23 cellular contexts compared by ENCODE assay signal in the genomic region with DNA sequence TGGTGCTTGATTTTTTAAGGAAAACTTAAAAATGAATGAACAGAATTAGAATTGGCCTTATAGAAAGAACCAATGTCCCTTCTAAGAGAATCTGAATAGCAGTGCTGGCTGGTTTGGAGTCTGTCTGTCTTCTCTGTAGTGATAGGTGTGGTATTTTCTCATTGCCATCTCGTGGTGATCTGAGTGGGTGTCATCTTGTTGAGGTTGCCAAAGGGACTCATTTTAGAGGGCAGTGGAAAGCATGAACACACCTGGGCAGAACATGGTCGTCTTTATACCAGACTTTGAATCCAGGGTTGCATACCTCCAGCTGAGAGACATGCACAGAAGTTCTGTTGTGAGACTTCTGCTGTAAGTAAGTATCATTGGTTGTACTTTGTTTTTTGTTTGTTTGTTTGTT. TPM values are rescaled to one million over a fixed set of nuclear protein-coding genes. Genes with fewer than 3 reads are reported as not detected.
DNase-seq lines count a peak whose midpoint lies in the region; ATAC-seq and TF ChIP-seq lines count a peak whose summit lies in the region.
"Had no signal": no experiment of that assay in that cellular context is flagged by ENCODE, and none has a peak within 500 bp of the region (broad histone marks: within the 10 kb centered on the region; RNA-seq: fewer than 3 reads in every experiment).

No MANE protein-coding gene starts in this region.

- H3K36me3 ChIP-seq in trophoblast cell (ENCODE audit: control insufficient read depth in 1 of 2, insufficient read depth in 2 of 2, low read length in 2 of 2) = no peaks in the 10 kb centered on the region
- H3K36me3 ChIP-seq: MG63 had no signal

- H2BK5ac ChIP-seq in trophoblast cell (ENCODE audit: low read depth, low read length, poor library complexity) = no peak overlapping the region

- H3K9ac ChIP-seq in trophoblast cell (ENCODE audit: low read length) = no peak overlapping the region

- H3K18ac ChIP-seq in trophoblast cell (ENCODE audit: low read length) = no peak overlapping the region

- H3K23ac ChIP-seq in trophoblast cell (ENCODE audit: low read length) = no peak overlapping the region

- H3K79me1 ChIP-seq in trophoblast cell (ENCODE audit: low read length) = no peaks in the 10 kb centered on the region

- no peak overlapping the region for H4K91ac ChIP-seq in trophoblast cell (ENCODE audit: low read depth, low read length)

- WGBS in trophoblast cell (ENCODE audit: extremely low coverage, insufficient coverage, insufficient read length) = no CpG with 5 or more reads among the region's 2 CpGs

- no peak overlapping the region for H2BK120ac ChIP-seq in trophoblast cell (ENCODE audit: insufficient read depth, low read length, poor library complexity)

- no peaks in the 10 kb centered on the region for H3K27me3 Mint-ChIP-seq in activated CD4-positive, alpha-beta memory T cell treated with anti-CD3 and anti-CD28 coated beads for 36 hours
- H3K27me3 Mint-ChIP-seq in activated CD4-positive, alpha-beta memory T cell treated with anti-CD3 and anti-CD28 coated beads, Interleukin-2, amount 10 ng/mL, durations not matched to agents 7 days and 5 days = no peaks in the 10 kb centered on the region
- H3K27me3 Mint-ChIP-seq in CD4-positive, alpha-beta T cell = no peaks in the 10 kb centered on the region
- no peaks in the 10 kb centered on the region for H3K27me3 Mint-ChIP-seq in activated T-helper 17 cell treated with anti-CD3 and anti-CD28 coated beads, Interleukin-2, amount 50 U/mL, for 72 hours

- no peak overlapping the region for H3K27ac ChIP-seq in CD4-positive, alpha-beta T cell (ENCODE audit: low read depth, low read length)
- H3K27ac ChIP-seq in trophoblast cell (ENCODE audit: low read depth, low read length) = no peak overlapping the region
- H3K27ac ChIP-seq: HL-60 had no signal

- no peak overlapping the region for H2AK5ac ChIP-seq in trophoblast cell (ENCODE audit: low read length)

- H3K27ac Mint-ChIP-seq in activated CD4-positive, alpha-beta memory T cell treated with anti-CD3 and anti-CD28 coated beads for 36 hours = peak overlapping the region; percentile 1
- H3K27ac Mint-ChIP-seq in activated CD4-positive, alpha-beta memory T cell treated with anti-CD3 and anti-CD28 coated beads, Interleukin-2, amount 10 ng/mL, durations not matched to agents 7 days and 5 days = no peak overlapping the region
- no peak overlapping the region for H3K27ac Mint-ChIP-seq in CD4-positive, alpha-beta T cell
- peak overlapping the region; percentile 4 for H3K27ac Mint-ChIP-seq in activated T-helper 17 cell treated with anti-CD3 and anti-CD28 coated beads, Interleukin-2, amount 50 U/mL, for 72 hours

- peaks cover 75% of the 10 kb centered on the region for H3K4me1 Mint-ChIP-seq in activated CD4-positive, alpha-beta memory T cell treated with anti-CD3 and anti-CD28 coated beads for 36 hours (ENCODE audit: low read depth)
- H3K4me1 Mint-ChIP-seq in activated CD4-positive, alpha-beta memory T cell treated with anti-CD3 and anti-CD28 coated beads, Interleukin-2, amount 10 ng/mL, durations not matched to agents 7 days and 5 days = peaks cover 28% of the 10 kb centered on the region
- peaks cover 91% of the 10 kb centered on the region for H3K4me1 Mint-ChIP-seq in CD4-positive, alpha-beta T cell (ENCODE audit: low read depth)
- H3K4me1 Mint-ChIP-seq in activated T-helper 17 cell treated with anti-CD3 and anti-CD28 coated beads, Interleukin-2, amount 50 U/mL, for 72 hours = peaks cover 53% of the 10 kb centered on the region

- POLR2A ChIA-PET in activated CD4-positive, alpha-beta memory T cell treated with anti-CD3 and anti-CD28 coated beads for 36 hours (lab: Charles Lee) = no interaction called here
- POLR2A ChIA-PET in activated CD4-positive, alpha-beta memory T cell treated with anti-CD3 and anti-CD28 coated beads, Interleukin-2, amount 10 ng/mL, durations not matched to agents 7 days and 5 days (lab: Charles Lee) = no interaction called here
- POLR2A ChIA-PET in CD4-positive, alpha-beta T cell (lab: Charles Lee) = interaction anchor here (0.7 kb wide), 1 partner anchor 16 kb away, joined by 3 read pairs; no protein-coding TSS in a partner anchor

- no peak overlapping the region for H3K4me3 Mint-ChIP-seq in activated CD4-positive, alpha-beta memory T cell treated with anti-CD3 and anti-CD28 coated beads for 36 hours
- no peak overlapping the region for H3K4me3 Mint-ChIP-seq in activated CD4-positive, alpha-beta memory T cell treated with anti-CD3 and anti-CD28 coated beads, Interleukin-2, amount 10 ng/mL, durations not matched to agents 7 days and 5 days
- H3K4me3 Mint-ChIP-seq in CD4-positive, alpha-beta T cell = peak overlapping the region; percentile 40
- peak overlapping the region; percentile 31 for H3K4me3 Mint-ChIP-seq in activated T-helper 17 cell treated with anti-CD3 and anti-CD28 coated beads, Interleukin-2, amount 50 U/mL, for 72 hours
- H3K4me3 Mint-ChIP-seq: CD14-positive monocyte had no signal

- no peaks in the 10 kb centered on the region for H3K9me3 ChIP-seq in CD4-positive, alpha-beta T cell (ENCODE audit: control insufficient read depth, low read length)
- no peaks in the 10 kb centered on the region for H3K9me3 ChIP-seq in trophoblast cell (ENCODE audit: insufficient read depth, low read depth, low read length)
- H3K9me3 ChIP-seq: MG63 had no signal

- peaks cover 2% of the 10 kb centered on the region for H3K36me3 Mint-ChIP-seq in activated CD4-positive, alpha-beta memory T cell treated with anti-CD3 and anti-CD28 coated beads for 36 hours
- H3K36me3 Mint-ChIP-seq in activated CD4-positive, alpha-beta memory T cell treated with anti-CD3 and anti-CD28 coated beads, Interleukin-2, amount 10 ng/mL, durations not matched to agents 7 days and 5 days (ENCODE audit: low read depth) = peaks cover 31% of the 10 kb centered on the region
- H3K36me3 Mint-ChIP-seq in CD4-positive, alpha-beta T cell (ENCODE audit: low read depth) = peaks cover 37% of the 10 kb centered on the region
- peaks cover 17% of the 10 kb centered on the region for H3K36me3 Mint-ChIP-seq in activated T-helper 17 cell treated with anti-CD3 and anti-CD28 coated beads, Interleukin-2, amount 50 U/mL, for 72 hours (ENCODE audit: low read depth)

- no peak overlapping the region for H4K8ac ChIP-seq in trophoblast cell (ENCODE audit: low read depth, low read length)

- no peak overlapping the region for H3K4me2 ChIP-seq in trophoblast cell (ENCODE audit: low read length)

- CTCF ChIA-PET in activated CD4-positive, alpha-beta memory T cell treated with anti-CD3 and anti-CD28 coated beads for 36 hours (lab: Charles Lee) = interaction anchor here (1.5 kb wide), 1 partner anchor 139 kb away, joined by 3 read pairs; no protein-coding TSS in a partner anchor
- CTCF ChIA-PET in activated CD4-positive, alpha-beta memory T cell treated with anti-CD3 and anti-CD28 coated beads, Interleukin-2, amount 10 ng/mL, durations not matched to agents 7 days and 5 days (lab: Charles Lee) = no interaction called here
- CTCF ChIA-PET in CD4-positive, alpha-beta T cell (lab: Charles Lee) = no interaction called here

- no peak for ATAC-seq in CD4-positive, alpha-beta T cell (ENCODE audit: poor library complexity)
- ATAC-seq in activated T-helper 17 cell treated with anti-CD3 and anti-CD28 coated beads, Interleukin-2, amount 50 U/mL, for 72 hours (replicated peaks) = peak; percentile 39

- no peak overlapping the region for H2BK12ac ChIP-seq in trophoblast cell (ENCODE audit: low read length)

- H3K14ac ChIP-seq in trophoblast cell (ENCODE audit: low read length) = no peak overlapping the region

- no peak overlapping the region for H2AFZ ChIP-seq in trophoblast cell (ENCODE audit: insufficient read depth, low read length, poor library complexity)

- no peaks in the 10 kb centered on the region for H3K9me3 Mint-ChIP-seq in activated CD4-positive, alpha-beta memory T cell treated with anti-CD3 and anti-CD28 coated beads for 36 hours
- H3K9me3 Mint-ChIP-seq in activated CD4-positive, alpha-beta memory T cell treated with anti-CD3 and anti-CD28 coated beads, Interleukin-2, amount 10 ng/mL, durations not matched to agents 7 days and 5 days = no peaks in the 10 kb centered on the region
- H3K9me3 Mint-ChIP-seq in CD4-positive, alpha-beta T cell = no peaks in the 10 kb centered on the region
- H3K9me3 Mint-ChIP-seq in activated T-helper 17 cell treated with anti-CD3 and anti-CD28 coated beads, Interleukin-2, amount 50 U/mL, for 72 hours = no peaks in the 10 kb centered on the region

- peak overlapping the region; percentile 97 for H3K4ac ChIP-seq in trophoblast cell (ENCODE audit: low read depth, low read length)

- peaks cover 13 to 16% of the 10 kb centered on the region in 2 experiments for H3K4me1 ChIP-seq in trophoblast cell (ENCODE audit: control insufficient read depth in 1 of 2, insufficient read depth in 2 of 2, low read length in 2 of 2)

- H3K79me2 ChIP-seq in trophoblast cell (ENCODE audit: control insufficient read depth, insufficient read depth, low read length, poor library complexity) = peaks cover 27% of the 10 kb centered on the region

- H3K4me3 ChIP-seq in trophoblast cell (ENCODE audit: low read depth, low read length) = no peak overlapping the region
- H3K4me3 ChIP-seq: MG63 had no signal

- no peak for TF ChIP-seq CTCF in CD4-positive, alpha-beta T cell (IDR thresholded peaks at IDR 0.05)

- H3K27me3 ChIP-seq in CD4-positive, alpha-beta T cell (ENCODE audit: control insufficient read depth, insufficient read depth, low read length) = no peaks in the 10 kb centered on the region
- H3K27me3 ChIP-seq in trophoblast cell (ENCODE audit: insufficient read depth, low read length) = no peaks in the 10 kb centered on the region
- H3K27me3 ChIP-seq: MG63 had no signal

- H4K12ac ChIP-seq in trophoblast cell (ENCODE audit: low read depth, low read length) = no peak overlapping the region

- no peak for DNase-seq in activated CD4-positive, alpha-beta memory T cell treated with anti-CD3 and anti-CD28 coated beads for 36 hours
- no peak for DNase-seq in activated CD4-positive, alpha-beta memory T cell treated with anti-CD3 and anti-CD28 coated beads, Interleukin-2, amount 10 ng/mL, durations not matched to agents 7 days and 5 days
- no peak for DNase-seq in CD4-positive, alpha-beta T cell
- DNase-seq in trophoblast cell = no peak
- no peak for DNase-seq in stimulated activated CD4-positive, alpha-beta T cell treated with anti-CD3 and anti-CD28 coated beads, Interleukin-12 subunit alpha, Interleukin-12 subunit beta, amount 100 ng/mL, for 4 hours
- DNase-seq in cerebellar cortex (ENCODE audit: low spot score) = no peak
- DNase-seq in stimulated activated CD4-positive, alpha-beta T cell treated with anti-CD3 and anti-CD28 coated beads, Interleukin-2, amount 100 ng/mL, for 48 hours = no peak
- DNase-seq: 8988T; COR-L47; DMS 273 treated with DMSO at 0.1 percent for 48 hours; DND-41; Kasumi-1; MG63; NCI-H1092; NCI-H1436 treated with DMSO at 0.1 percent for 48 hours; NCI-H2029; NCI-H2171 treated with DMSO at 0.1 percent for 48 hours; NCI-H446 treated with DMSO at 0.1 percent for 48 hours; NK-92 treated with Interleukin-12 subunit alpha and Interleukin-12 subunit beta, amount 100 ng/mL, for 24 hours; Right ventricle myocardium superior had no signal

- intact Hi-C loops in activated CD4-positive, alpha-beta memory T cell treated with anti-CD3 and anti-CD28 coated beads for 36 hours (cut with micrococcal nuclease) = no loop called here
- intact Hi-C loops in CD4-positive, alpha-beta T cell (cut with DNase I, micrococcal nuclease) = loop anchor here in 1 of 2 experiments (2.0 kb wide), 1 partner anchor 14 kb away; no protein-coding TSS in a partner anchor

RNA-seq across cellular contexts. Expression of gene CUL1, which starts 15.8 kb away (rescaled TPM):
- total RNA-seq in activated CD4-positive, alpha-beta memory T cell treated with anti-CD3 and anti-CD28 coated beads for 36 hours = 10 to 100 TPM; 64.7 to 69.6 TPM
- total RNA-seq in activated CD4-positive, alpha-beta memory T cell treated with anti-CD3 and anti-CD28 coated beads, Interleukin-2, amount 10 ng/mL, durations not matched to agents 7 days and 5 days = 10 to 100 TPM; 46.9 to 48.7 TPM
- total RNA-seq in CD4-positive, alpha-beta T cell = 10 to 100 TPM; 31.0 to 31.2 TPM
- 10 to 100 TPM; 61.4 to 61.7 TPM for total RNA-seq in activated T-helper 17 cell treated with anti-CD3 and anti-CD28 coated beads, Interleukin-2, amount 50 U/mL, for 72 hours
- polyA plus RNA-seq in trophoblast cell (2013) = 78.0 and 80.3 TPM in 2 replicates

Comparison
In these comparisons a context has a peak if more than half of its experiments do, and no peak if none do; other contexts are left out.
1. H3K27ac Mint-ChIP-seq: peak in activated CD4-positive, alpha-beta memory T cell treated with anti-CD3 and anti-CD28 coated beads for 36 hours (single experiment) and activated T-helper 17 cell treated with anti-CD3 and anti-CD28 coated beads, Interleukin-2, amount 50 U/mL, for 72 hours (single experiment); none in activated CD4-positive, alpha-beta memory T cell treated with anti-CD3 and anti-CD28 coated beads, Interleukin-2, amount 10 ng/mL, durations not matched to agents 7 days and 5 days (single experiment) and CD4-positive, alpha-beta T cell (single experiment).
2. H3K4me3 Mint-ChIP-seq: peak in CD4-positive, alpha-beta T cell (single experiment) and activated T-helper 17 cell treated with anti-CD3 and anti-CD28 coated beads, Interleukin-2, amount 50 U/mL, for 72 hours (single experiment); none in activated CD4-positive, alpha-beta memory T cell treated with anti-CD3 and anti-CD28 coated beads for 36 hours (single experiment) and activated CD4-positive, alpha-beta memory T cell treated with anti-CD3 and anti-CD28 coated beads, Interleukin-2, amount 10 ng/mL, durations not matched to agents 7 days and 5 days (single experiment).